ENCODE assay signal across 20 cellular contexts in genomic region chr4:124515591-124515990, GRCh38.
A peak's percentile ranks its signal among the peaks of the same experiment; 100 is the strongest.
DNase-seq lines count a peak whose midpoint lies in the region; ATAC-seq, FAIRE-seq and TF ChIP-seq lines count a peak whose summit lies in the region.
"Had no signal": no experiment of that assay in that cellular context is flagged by ENCODE, and none has a peak within 500 bp of the region (broad histone marks: within the 10 kb centered on the region; RNA-seq: fewer than 3 reads in every experiment).

No MANE protein-coding gene starts in this region.

- no peaks in the 10 kb centered on the region for H3K27me3 ChIP-seq in BE2C
- no peaks in the 10 kb centered on the region for H3K27me3 ChIP-seq in K562 (ENCODE audit: control insufficient read depth in 2 of 2, insufficient read depth in 2 of 2, low read length in 2 of 2)
- no peaks in the 10 kb centered on the region for H3K27me3 ChIP-seq in keratinocyte (ENCODE audit: control insufficient read depth, extremely low read depth, insufficient read depth, low read length)
- H3K27me3 ChIP-seq: SJSA1 had no signal

- TF ChIP-seq RAD21 in K562 (CRISPR knock-in tag; conservative IDR thresholded peaks at IDR 0.05 in 1 of 2, IDR thresholded peaks at IDR 0.05 in 1 of 2) = no peak

- no peak overlapping the region for H3K9ac ChIP-seq in K562 (ENCODE audit: insufficient read depth in 1 of 2, low read depth in 2 of 2, low read length in 2 of 2)
- no peak overlapping the region for H3K9ac ChIP-seq in keratinocyte (ENCODE audit: control insufficient read depth, extremely low read depth, insufficient read depth, low read length)
- H3K9ac ChIP-seq: KMS-11 had no signal

- peak; percentile 28; the same call in 1 of the 3 replicates for ATAC-seq in K562
- no peak for ATAC-seq in stimulated activated effector memory CD8-positive, alpha-beta T cell treated with anti-CD3 and anti-CD28 coated beads, Interleukin-12 subunit alpha, Interleukin-12 subunit beta, amount 100 ng/mL, for 72 hours
- ATAC-seq: PC-3 had no signal

- in situ Hi-C loops in K562 (cut with MboI) = no loop called here

- H3K27ac Mint-ChIP-seq in stimulated activated effector memory CD8-positive, alpha-beta T cell treated with anti-CD3 and anti-CD28 coated beads, Interleukin-12 subunit alpha, Interleukin-12 subunit beta, amount 100 ng/mL, for 72 hours = no peak overlapping the region
- H3K27ac Mint-ChIP-seq: CD4-positive, alpha-beta T cell had no signal

- 0% methylated on average over 1 of the region's 1 CpG for WGBS in K562 (ENCODE audit: insufficient coverage, low coverage, missing lambda C conversion rate)

- H3K4me2 ChIP-seq in K562 (ENCODE audit: insufficient read depth, low read length) (no peak overlapping the region), keratinocyte (ENCODE audit: control insufficient read depth, extremely low read depth, insufficient read depth, low read depth, low read length) (no peak overlapping the region)
- H3K4me2 ChIP-seq: KMS-11 had no signal

- no peak for FAIRE-seq in K562 (lab: Jason Lieb, UNC)
- FAIRE-seq in keratinocyte (lab: Jason Lieb, UNC) = peak; percentile 9

- H4K20me1 ChIP-seq in K562 (replicated peaks; ENCODE audit: control insufficient read depth, insufficient read depth, low read length) (no peaks in the 10 kb centered on the region), keratinocyte (ENCODE audit: control insufficient read depth, extremely low read depth, insufficient read depth, low read length) (no peaks in the 10 kb centered on the region)

- H3K36me3 ChIP-seq in BE2C = no peaks in the 10 kb centered on the region
- no peaks in the 10 kb centered on the region for H3K36me3 ChIP-seq in K562 (ENCODE audit: control insufficient read depth, insufficient read depth, low read length)
- H3K36me3 ChIP-seq in keratinocyte (ENCODE audit: control insufficient read depth in 2 of 2, extremely low read depth in 1 of 2, insufficient read depth in 2 of 2, low read length in 2 of 2) = no peaks in the 10 kb centered on the region
- H3K36me3 ChIP-seq: SJSA1 had no signal

- BruUV-seq in K562 (replicated peaks; lab: Mats Ljungman, UMichigan) = no TSS peak

- no peak overlapping the region for H3K4me3 ChIP-seq in BE2C (ENCODE audit: low read depth, low read length)
- no peak overlapping the region for H3K4me3 ChIP-seq in K562
- no peak overlapping the region for H3K4me3 ChIP-seq in keratinocyte (ENCODE audit: control insufficient read depth in 2 of 3, extremely low read depth in 1 of 3, insufficient read depth in 2 of 3, low read depth in 1 of 3, low read length in 3 of 3)
- H3K4me3 ChIP-seq: SJSA1 had no signal

- H3K9me3 ChIP-seq in BE2C (no peaks in the 10 kb centered on the region), K562 (replicated peaks; ENCODE audit: control insufficient read depth, insufficient read depth, low read depth, low read length) (no peaks in the 10 kb centered on the region), keratinocyte (ENCODE audit: control insufficient read depth, low read depth, low read length) (no peaks in the 10 kb centered on the region)
- H3K9me3 ChIP-seq: SJSA1 had no signal

- POLR2A ChIA-PET in HEK293T (lab: Yijun Ruan, JAX) = no interaction called here
- POLR2A ChIA-PET in K562 (lab: Yijun Ruan, JAX) = no interaction called here

- no peak overlapping the region for H3K27ac ChIP-seq in K562 (ENCODE audit: extremely low read depth, low read depth, low read length)
- H3K27ac ChIP-seq in keratinocyte (ENCODE audit: control insufficient read depth, insufficient read depth, low read length) = no peak overlapping the region
- H3K27ac ChIP-seq: KMS-11, SJSA1 had no signal

- H3K36me3 Mint-ChIP-seq in stimulated activated effector memory CD8-positive, alpha-beta T cell treated with anti-CD3 and anti-CD28 coated beads, Interleukin-12 subunit alpha, Interleukin-12 subunit beta, amount 100 ng/mL, for 72 hours = no peaks in the 10 kb centered on the region

- H2AFZ ChIP-seq in K562 (ENCODE audit: low read depth, low read length) (no peak overlapping the region), keratinocyte (ENCODE audit: control insufficient read depth, low read length) (no peak overlapping the region)

- no peaks in the 10 kb centered on the region for H3K9me1 ChIP-seq in K562 (ENCODE audit: control insufficient read depth, insufficient read depth, low read length)
- H3K9me1 ChIP-seq in keratinocyte (ENCODE audit: control insufficient read depth, extremely low read depth, insufficient read depth, low read length) = no peaks in the 10 kb centered on the region

- TF ChIP-seq CTCF in BE2C (IDR thresholded peaks at IDR 0.05; ENCODE audit: low read depth, low read length) = peak; percentile 46
- TF ChIP-seq CTCF in K562 (IDR thresholded peaks at IDR 0.05 in 2 of 3, conservative IDR thresholded peaks at IDR 0.05 in 1 of 3; ENCODE audit: insufficient read depth in 2 of 3, low read depth in 1 of 3, low read length in 3 of 3) = no peak
- peak in 1 of 3 experiments; percentile 10 for TF ChIP-seq CTCF in keratinocyte (optimal IDR thresholded peaks at IDR 0.05 in 1 of 3, IDR thresholded peaks at IDR 0.05 in 1 of 3, conservative IDR thresholded peaks at IDR 0.05 in 1 of 3; ENCODE audit: extremely low read depth in 1 of 3, insufficient read depth in 2 of 3, low read length in 3 of 3)

- no peaks in the 10 kb centered on the region for H3K9me3 Mint-ChIP-seq in stimulated activated effector memory CD8-positive, alpha-beta T cell treated with anti-CD3 and anti-CD28 coated beads, Interleukin-12 subunit alpha, Interleukin-12 subunit beta, amount 100 ng/mL, for 72 hours
- H3K9me3 Mint-ChIP-seq: CD4-positive, alpha-beta T cell had no signal

- H3K4me1 Mint-ChIP-seq in stimulated activated effector memory CD8-positive, alpha-beta T cell treated with anti-CD3 and anti-CD28 coated beads, Interleukin-12 subunit alpha, Interleukin-12 subunit beta, amount 100 ng/mL, for 72 hours = no peaks in the 10 kb centered on the region

- H3K79me2 ChIP-seq in K562 (ENCODE audit: control insufficient read depth, insufficient read depth, low read length) (no peaks in the 10 kb centered on the region), keratinocyte (ENCODE audit: control insufficient read depth, insufficient read depth, low read length) (no peaks in the 10 kb centered on the region)

- DNase-seq in BE2C = no peak
- peak; percentile 6 for DNase-seq in HEK293T (ENCODE audit: extremely low spot score)
- DNase-seq in K562 (ENCODE audit: extremely low read depth in 1 of 4, low spot score in 3 of 4) = peak in 2 of 4 experiments; percentile 7 to 16
- no peak for DNase-seq in keratinocyte (ENCODE audit: low read depth, low spot score)
- no peak for DNase-seq in activated naive CD4-positive, alpha-beta T cell (lab: John Stamatoyannopoulos, UW)
- DNase-seq in NCI-H526 treated with DMSO at 0.1 percent for 48 hours (lab: John Stamatoyannopoulos, UW) = no peak
- no peak for DNase-seq in stimulated activated effector memory CD8-positive, alpha-beta T cell treated with anti-CD3 and anti-CD28 coated beads, Interleukin-12 subunit alpha, Interleukin-12 subunit beta, amount 100 ng/mL, for 72 hours (ENCODE audit: low spot score in 2 of 2)
- no peak for DNase-seq in inferior parietal cortex (ENCODE audit: extremely low spot score)
- DNase-seq: CD4-positive, alpha-beta T cell; DMS53; MM.1S; NCI-H1092 treated with DMSO at 0.1 percent for 48 hours; NCI-H1694 treated with DMSO at 0.1 percent for 48 hours; NCI-H2107; NCI-H345; NK-92 treated with Interleukin-12 subunit alpha and Interleukin-12 subunit beta, amount 100 ng/mL, for 24 hours; PC-3; SW 1271 had no signal

- intact Hi-C loops in K562 (cut with micrococcal nuclease) = no loop called here

- H3K4me1 ChIP-seq in BE2C (no peaks in the 10 kb centered on the region), K562 (replicated peaks in 1 of 2; ENCODE audit: control insufficient read depth in 2 of 2, insufficient read depth in 2 of 2, low read length in 2 of 2) (no peaks in the 10 kb centered on the region), keratinocyte (ENCODE audit: control insufficient read depth, extremely low read depth, insufficient read depth, low read length) (no peaks in the 10 kb centered on the region)
- H3K4me1 ChIP-seq: SJSA1 had no signal

- CTCF ChIA-PET in HEK293T (lab: Yijun Ruan, JAX) (no interaction called here), K562 (lab: Yijun Ruan, JAX; ENCODE audit: low intra/inter-chr PET ratio) (no interaction called here)

- dilution Hi-C loops in keratinocyte (cut with MboI; ENCODE audit: extremely low pct_ligation_motif_present, low sequenced_read_pairs) = no loop called here

- no peak overlapping the region for H3K4me3 Mint-ChIP-seq in stimulated activated effector memory CD8-positive, alpha-beta T cell treated with anti-CD3 and anti-CD28 coated beads, Interleukin-12 subunit alpha, Interleukin-12 subunit beta, amount 100 ng/mL, for 72 hours
- H3K4me3 Mint-ChIP-seq: CD4-positive, alpha-beta T cell had no signal

- TF ChIP-seq POLR2A in K562 (conservative IDR thresholded peaks at IDR 0.05) = no peak

- no peak for TF ChIP-seq EP300 in K562 (IDR thresholded peaks at IDR 0.05; ENCODE audit: low read length)

TF ChIP-seq in HEK293T, 16 proteins besides CTCF, POLR2A, EP300 and RAD21 (continues in another document):
- TF ChIP-seq SUZ12 (IDR thresholded peaks at IDR 0.05) (no peak), ELF4 (IDR thresholded peaks at IDR 0.05) (no peak), HDGF (IDR thresholded peaks at IDR 0.05; ENCODE audit: borderline replicate concordance) (no peak), LEF1 (IDR thresholded peaks at IDR 0.05; ENCODE audit: borderline replicate concordance) (no peak), L3MBTL2 (conservative IDR thresholded peaks at IDR 0.05) (no peak), ARNT (IDR thresholded peaks at IDR 0.05) (no peak), FOXK2 (IDR thresholded peaks at IDR 0.05) (no peak), SP1 (IDR thresholded peaks at IDR 0.05) (no peak)

TF ChIP-seq in K562, 482 proteins besides CTCF, POLR2A, EP300 and RAD21 (continues in another document):
- TF ChIP-seq MAZ (CRISPR knock-in tag; conservative IDR thresholded peaks at IDR 0.05 in 1 of 2, IDR thresholded peaks at IDR 0.05 in 1 of 2) (no peak), NCOA1 (IDR thresholded peaks at IDR 0.05; ENCODE audit: low read depth) (no peak), CC2D1A (IDR thresholded peaks at IDR 0.05) (no peak), ZC3H4 (CRISPR knock-in tag; IDR thresholded peaks at IDR 0.05; ENCODE audit: borderline replicate concordance) (no peak), ILK (tag; IDR thresholded peaks at IDR 0.05; ENCODE audit: borderline replicate concordance, low read depth) (no peak), CBFB (CRISPR knock-in tag; IDR thresholded peaks at IDR 0.05) (no peak), ZNF79 (CRISPR knock-in tag; IDR thresholded peaks at IDR 0.05; ENCODE audit: low read depth) (no peak), KDM2B (CRISPR knock-in tag; IDR thresholded peaks at IDR 0.05) (no peak)
